Comparison of ENCODE assay signal across 1 cellular context in genomic region chr17:75774471-75774987, GRCh38.
TF ChIP-seq lines count a peak whose summit lies in the region.

No MANE protein-coding gene starts in this region.

TF ChIP-seq in H1, 55 proteins besides CTCF, POLR2A, EP300 and RAD21:
- TF ChIP-seq POLR2AphosphoS5 (IDR thresholded peaks at IDR 0.05; ENCODE audit: low read depth, low read length): 0 out of 2 replicates have a peak, but pooled peaks have one; percentile 10
- TF ChIP-seq TAF7 (optimal IDR thresholded peaks at IDR 0.05; ENCODE audit: borderline replicate concordance, low read depth, low read length): no peak
